In the genomic region with DNA sequence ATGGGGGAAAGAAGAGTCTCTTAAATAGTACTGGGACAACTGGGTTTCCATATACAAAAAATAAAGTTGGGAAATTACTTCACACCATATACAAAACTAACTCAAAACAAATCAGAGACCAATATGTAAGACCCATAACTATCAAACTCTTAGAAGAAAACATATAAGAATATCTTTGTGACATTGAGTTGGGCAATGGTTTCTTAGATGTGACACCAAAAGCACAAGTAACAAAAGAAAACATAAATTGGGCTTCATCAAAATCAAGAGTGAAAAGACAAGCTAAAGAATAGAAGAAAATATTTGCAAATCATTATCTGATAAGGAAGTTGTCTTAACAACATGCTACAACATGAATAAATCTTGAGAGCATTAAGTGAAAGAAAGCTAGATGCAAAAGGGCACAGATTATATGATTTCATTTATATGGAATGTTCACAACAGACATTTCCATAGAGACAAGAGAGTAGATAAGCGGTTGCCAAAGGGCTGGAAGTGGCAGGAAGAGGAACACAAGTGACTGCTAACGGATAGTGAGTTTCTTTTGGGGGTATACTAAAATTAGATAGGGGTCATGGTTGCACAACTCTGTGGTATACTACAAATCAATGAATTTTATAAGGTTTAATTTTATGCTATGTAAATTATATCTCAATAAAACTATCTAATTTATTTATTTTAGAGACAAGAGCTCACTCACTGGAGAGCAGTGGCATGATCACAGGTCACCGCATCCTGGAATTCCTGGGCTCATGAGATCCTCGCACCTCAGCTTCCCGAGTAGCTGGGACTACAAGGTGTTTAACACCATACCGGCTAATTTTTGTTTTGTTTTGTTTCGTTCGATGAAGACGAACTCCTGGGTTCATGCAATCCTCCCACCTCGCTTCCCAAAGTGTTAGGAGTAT, we compare ENCODE assay signal across 9 cellular contexts. TPM values are rescaled to one million over a fixed set of nuclear protein-coding genes. Genes with fewer than 3 reads are reported as not detected.
DNase-seq lines count a peak whose midpoint lies in the region; TF ChIP-seq lines count a peak whose summit lies in the region.
"Had no signal": no experiment of that assay in that cellular context is flagged by ENCODE, and none has a peak within 500 bp of the region (broad histone marks: within the 10 kb centered on the region; RNA-seq: fewer than 3 reads in every experiment).

No MANE protein-coding gene starts in this region.

- CTCF ChIA-PET in CD8-positive, alpha-beta memory T cell (lab: Charles Lee): no interaction called here

- no peaks in the 10 kb centered on the region for H3K27me3 ChIP-seq in SJSA1 (replicated peaks)
- no peaks in the 10 kb centered on the region for H3K27me3 ChIP-seq in WERI-Rb-1 (ENCODE audit: insufficient read depth, low read depth, severe bottlenecking)
- no peaks in the 10 kb centered on the region for H3K27me3 ChIP-seq in CD8-positive, alpha-beta memory T cell (ENCODE audit: insufficient read depth, low read length, poor library complexity, severe bottlenecking)

- H3K36me3 ChIP-seq in SJSA1 (no peaks in the 10 kb centered on the region; the same call in 1 of the 2 replicates), WERI-Rb-1 (no peaks in the 10 kb centered on the region)
- no peaks in the 10 kb centered on the region for H3K36me3 ChIP-seq in CD8-positive, alpha-beta memory T cell (ENCODE audit: insufficient read depth, low read length)

- DNase-seq in HCEC 1CT (peak; percentile 81), SJSA1 (ENCODE audit: low read depth in 1 of 2, low spot score in 2 of 2) (peak in 1 of 2 experiments; percentile 11), fibroblast of the conjunctiva (ENCODE audit: low read depth) (peak; percentile 56), progenitor cell of endocrine pancreas (ENCODE audit: low spot score, unreplicated experiment) (no peak), ureter (ENCODE audit: low spot score) (no peak), OCI-M1 (lab: John Stamatoyannopoulos, UW) (no peak), WERI-Rb-1 (no peak)
- no peak for DNase-seq in CD8-positive, alpha-beta memory T cell
- DNase-seq: naive B cell had no signal

- H3K27ac Mint-ChIP-seq in progenitor cell of endocrine pancreas: peak overlapping the region; percentile 62
- H3K27ac Mint-ChIP-seq in CD8-positive, alpha-beta memory T cell: no peak overlapping the region

- H3K4me3 ChIP-seq in SJSA1: no peak overlapping the region
- H3K4me3 ChIP-seq in WERI-Rb-1 (ENCODE audit: low read depth, low read length): no peak overlapping the region
- no peak overlapping the region for H3K4me3 ChIP-seq in CD8-positive, alpha-beta memory T cell (ENCODE audit: low read length)

- POLR2A ChIA-PET in CD8-positive, alpha-beta memory T cell (lab: Charles Lee): no interaction called here

- no peak overlapping the region for H3K4me3 Mint-ChIP-seq in progenitor cell of endocrine pancreas (ENCODE audit: low read depth)
- no peak overlapping the region for H3K4me3 Mint-ChIP-seq in CD8-positive, alpha-beta memory T cell

- peaks cover 27% of the 10 kb centered on the region for H3K4me1 Mint-ChIP-seq in progenitor cell of endocrine pancreas (ENCODE audit: low read depth)
- peaks cover 23 to 54% (median 46%) of the 10 kb centered on the region in 3 donors for H3K4me1 Mint-ChIP-seq in CD8-positive, alpha-beta memory T cell

- no peak for TF ChIP-seq CTCF in progenitor cell of endocrine pancreas (IDR thresholded peaks at IDR 0.05; ENCODE audit: unreplicated experiment)
- TF ChIP-seq CTCF in WERI-Rb-1 (IDR thresholded peaks at IDR 0.05; ENCODE audit: low read depth, low read length): no peak

- H3K9me3 Mint-ChIP-seq in progenitor cell of endocrine pancreas (ENCODE audit: low read depth): peaks cover 5% of the 10 kb centered on the region
- H3K9me3 Mint-ChIP-seq in CD8-positive, alpha-beta memory T cell: no peaks in the 10 kb centered on the region
- H3K9me3 Mint-ChIP-seq: naive B cell had no signal

- peaks cover 14% of the 10 kb centered on the region for H3K36me3 Mint-ChIP-seq in progenitor cell of endocrine pancreas (ENCODE audit: insufficient read depth)
- H3K36me3 Mint-ChIP-seq in CD8-positive, alpha-beta memory T cell: peaks cover 6 to 14% (median 7%) of the 10 kb centered on the region in 3 donors
- H3K36me3 Mint-ChIP-seq: naive B cell had no signal

- H3K27ac ChIP-seq in SJSA1 (peak overlapping the region; percentile 0; the same call in 1 of the 2 replicates), WERI-Rb-1 (no peak overlapping the region)
- no peak overlapping the region for H3K27ac ChIP-seq in CD8-positive, alpha-beta memory T cell (ENCODE audit: low read depth, low read length)

- no peaks in the 10 kb centered on the region for H3K27me3 Mint-ChIP-seq in progenitor cell of endocrine pancreas
- no peaks in the 10 kb centered on the region for H3K27me3 Mint-ChIP-seq in CD8-positive, alpha-beta memory T cell
- H3K27me3 Mint-ChIP-seq: naive B cell had no signal

- H3K4me1 ChIP-seq in SJSA1 (replicated peaks): peaks cover 16% of the 10 kb centered on the region
- no peaks in the 10 kb centered on the region for H3K4me1 ChIP-seq in CD8-positive, alpha-beta memory T cell (ENCODE audit: insufficient read depth, low read length)

- no peaks in the 10 kb centered on the region for H3K9me3 ChIP-seq in SJSA1 (replicated peaks)
- H3K9me3 ChIP-seq in WERI-Rb-1 (ENCODE audit: severe bottlenecking): no peaks in the 10 kb centered on the region
- H3K9me3 ChIP-seq in CD8-positive, alpha-beta memory T cell (ENCODE audit: low read length): no peaks in the 10 kb centered on the region

RNA-seq across cellular contexts. Expression of gene JMJD1C, which starts 35.4 kb away (rescaled TPM):
- 46.0 and 62.5 TPM in 2 replicates for total RNA-seq in SJSA1 (2014; rRNA removed; shearing (Covaris generic))
- total RNA-seq in progenitor cell of endocrine pancreas (117 and 121 TPM in 2 replicates), ureter (88.2 TPM)
- total RNA-seq in CD8-positive, alpha-beta memory T cell: 10 to 100 TPM; 41.7 to 46.0 TPM
- polyA plus RNA-seq in CD8-positive, alpha-beta memory T cell: 51.9 TPM

Comparison
In these comparisons a context has a peak if more than half of its experiments do, and no peak if none do; other contexts are left out.
1. DNase-seq: peak in HCEC 1CT (single experiment) and fibroblast of the conjunctiva (single experiment); none in progenitor cell of endocrine pancreas (single experiment), ureter (single experiment), OCI-M1 (single experiment), WERI-Rb-1 (single experiment) and CD8-positive, alpha-beta memory T cell (0 of 5).